9 cellular contexts compared by ENCODE assay signal in the genomic region with DNA sequence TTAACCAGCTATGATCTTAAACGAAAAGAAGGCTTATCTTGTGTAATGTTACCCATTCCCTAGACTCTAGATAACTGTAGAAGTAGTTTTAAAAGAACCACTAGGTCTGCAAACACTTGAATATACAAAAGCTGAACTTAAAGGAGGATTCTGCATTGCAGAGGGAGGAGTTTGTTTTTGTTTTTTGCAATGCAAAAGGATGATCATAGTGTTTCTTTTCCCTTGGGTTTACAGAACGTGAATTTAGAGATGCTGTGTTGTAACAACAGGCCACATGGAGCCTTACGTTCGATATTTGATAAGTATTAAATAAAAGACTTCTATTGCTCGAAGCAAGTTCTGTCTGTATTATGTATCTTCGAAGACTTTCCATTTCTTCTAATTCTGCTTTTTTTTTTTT.
DNase-seq lines count a peak whose midpoint lies in the region; ATAC-seq, FAIRE-seq and TF ChIP-seq lines count a peak whose summit lies in the region.
"Had no signal": no experiment of that assay in that cellular context is flagged by ENCODE, and none has a peak within 500 bp of the region (broad histone marks: within the 10 kb centered on the region; RNA-seq: fewer than 3 reads in every experiment).

No MANE protein-coding gene starts in this region.

- peak overlapping the region; percentile 86 to 91 for H3K4me3 ChIP-seq in right atrium auricular region
- peak overlapping the region in 2 of 3 experiments; percentile 2 to 87 for H3K4me3 ChIP-seq in keratinocyte (ENCODE audit: control insufficient read depth in 2 of 3, extremely low read depth in 1 of 3, insufficient read depth in 2 of 3, low read depth in 1 of 3, low read length in 3 of 3)

- H3K9me1 ChIP-seq in keratinocyte (ENCODE audit: control insufficient read depth, extremely low read depth, insufficient read depth, low read length) = no peaks in the 10 kb centered on the region

- H3K79me2 ChIP-seq in keratinocyte (ENCODE audit: control insufficient read depth, insufficient read depth, low read length) = peaks cover 32% of the 10 kb centered on the region

- H2AFZ ChIP-seq in keratinocyte (ENCODE audit: control insufficient read depth, low read length) = no peak overlapping the region

- dilution Hi-C loops in keratinocyte (cut with MboI; ENCODE audit: extremely low pct_ligation_motif_present, low sequenced_read_pairs) = no loop called here

- intact Hi-C loops in left ventricle myocardium superior (cut with micrococcal nuclease) = no loop called here
- intact Hi-C loops in head of caudate nucleus (cut with DNase I) = loop anchor here (5.0 kb wide), 2 partner anchors 40 to 75 kb away; no protein-coding TSS in a partner anchor

- H3K27me3 ChIP-seq in right atrium auricular region = no peaks in the 10 kb centered on the region
- H3K27me3 ChIP-seq in keratinocyte (ENCODE audit: control insufficient read depth, extremely low read depth, insufficient read depth, low read length) = no peaks in the 10 kb centered on the region

- H3K4me2 ChIP-seq in keratinocyte (ENCODE audit: control insufficient read depth, extremely low read depth, insufficient read depth, low read depth, low read length) = peak overlapping the region; percentile 74

- ATAC-seq in left ventricle myocardium superior = no peak

- H3K4me1 ChIP-seq in right atrium auricular region (peaks cover 0 to 35% of the 10 kb centered on the region in 2 donors), keratinocyte (ENCODE audit: control insufficient read depth, extremely low read depth, insufficient read depth, low read length) (peaks cover 9% of the 10 kb centered on the region)

- DNase-seq in right atrium auricular region (ENCODE audit: low spot score) (no peak), left ventricle myocardium superior (no peak), amniotic epithelial cell (ENCODE audit: low read depth) (peak; percentile 32), keratinocyte (ENCODE audit: low read depth, low spot score) (no peak), NAMALWA (ENCODE audit: low spot score) (no peak), DMS79 (lab: John Stamatoyannopoulos, UW) (no peak), NCI-H1417 (lab: John Stamatoyannopoulos, UW) (no peak), head of caudate nucleus (no peak)
- DNase-seq: NCI-H187 treated with DMSO at 0.1 percent for 48 hours had no signal

- H3K9me3 ChIP-seq in right atrium auricular region (no peaks in the 10 kb centered on the region), keratinocyte (ENCODE audit: control insufficient read depth, low read depth, low read length) (no peaks in the 10 kb centered on the region)

- no peak for FAIRE-seq in keratinocyte (lab: Jason Lieb, UNC)

- no peak for TF ChIP-seq CTCF in right atrium auricular region (IDR thresholded peaks at IDR 0.05)
- no peak for TF ChIP-seq CTCF in keratinocyte (optimal IDR thresholded peaks at IDR 0.05 in 1 of 3, IDR thresholded peaks at IDR 0.05 in 1 of 3, conservative IDR thresholded peaks at IDR 0.05 in 1 of 3; ENCODE audit: extremely low read depth in 1 of 3, insufficient read depth in 2 of 3, low read length in 3 of 3)

- peak overlapping the region; percentile 86 for H3K9ac ChIP-seq in keratinocyte (ENCODE audit: control insufficient read depth, extremely low read depth, insufficient read depth, low read length)

- H3K27ac ChIP-seq in right atrium auricular region (peak overlapping the region; percentile 87 to 91), keratinocyte (ENCODE audit: control insufficient read depth, insufficient read depth, low read length) (peak overlapping the region; percentile 10)

- H3K36me3 ChIP-seq in right atrium auricular region (no peaks in the 10 kb centered on the region), keratinocyte (ENCODE audit: control insufficient read depth in 2 of 2, extremely low read depth in 1 of 2, insufficient read depth in 2 of 2, low read length in 2 of 2) (no peaks in the 10 kb centered on the region)

- H4K20me1 ChIP-seq in keratinocyte (ENCODE audit: control insufficient read depth, extremely low read depth, insufficient read depth, low read length) = no peaks in the 10 kb centered on the region
